In the genomic region with DNA sequence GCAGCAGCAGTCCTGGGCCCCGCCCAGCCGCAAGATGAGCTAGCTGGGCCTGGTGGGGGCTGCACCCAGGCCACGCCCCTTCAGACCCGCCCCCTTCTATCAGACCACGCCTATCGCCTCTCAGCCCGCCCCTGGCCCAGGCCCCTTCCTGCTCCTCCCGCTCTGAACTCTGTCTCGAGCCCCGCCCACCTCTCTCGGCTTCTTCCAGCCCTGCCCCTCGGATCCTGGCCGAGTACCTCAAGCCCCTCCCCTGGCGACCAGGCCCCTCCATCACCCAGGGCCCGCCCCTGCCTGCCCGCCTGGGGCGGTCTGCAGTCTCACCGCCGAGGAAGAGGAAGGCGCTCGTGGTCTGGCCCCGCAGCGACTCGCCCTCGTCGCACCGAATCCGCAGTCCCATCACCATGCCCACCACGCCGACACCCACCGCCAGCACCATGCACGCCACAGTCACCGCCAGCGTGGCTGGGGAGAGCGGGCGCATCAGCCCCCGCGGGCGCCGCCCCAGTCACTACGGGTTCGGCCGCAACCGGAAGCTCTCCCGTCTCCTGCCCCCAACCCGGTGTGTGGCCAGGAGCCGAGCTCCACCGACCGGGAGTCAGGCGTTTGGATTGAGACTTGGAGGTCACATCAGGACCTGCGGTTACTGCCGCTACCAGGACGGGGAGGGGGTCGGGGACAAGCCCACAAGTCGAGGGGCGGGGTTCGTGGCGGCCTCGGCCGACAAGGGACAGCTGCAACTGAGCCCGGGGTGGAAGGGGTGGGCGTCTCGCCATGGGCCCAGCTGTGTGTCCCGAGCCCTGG, we compare ENCODE assay signal across 2 cellular contexts.
TF ChIP-seq lines count a peak whose summit lies in the region.

No MANE protein-coding gene starts in this region.

TF ChIP-seq in HEK293, 187 proteins besides CTCF, POLR2A, EP300 and RAD21 (continued from another document and continues in another):
- TF ChIP-seq ZNF404 (tag by site-specific recombination; IDR thresholded peaks at IDR 0.05) (no peak), ZBTB20 (tag by site-specific recombination; IDR thresholded peaks at IDR 0.05) (peak; percentile 72), ZFP3 (tag by site-specific recombination; IDR thresholded peaks at IDR 0.05; ENCODE audit: low read depth) (no peak), ZNF544 (tag by site-specific recombination; IDR thresholded peaks at IDR 0.05) (no peak), ZNF585B (tag by site-specific recombination; IDR thresholded peaks at IDR 0.05) (no peak), ZBTB8A (tag by site-specific recombination; IDR thresholded peaks at IDR 0.05) (no peak), TRIM28 (IDR thresholded peaks at IDR 0.05; ENCODE audit: borderline replicate concordance, low read length) (no peak), ZNF747 (tag by site-specific recombination; IDR thresholded peaks at IDR 0.05) (no peak), ZNF433 (tag by site-specific recombination; IDR thresholded peaks at IDR 0.05; ENCODE audit: low read depth) (no peak)
- TF ChIP-seq, protein P1, sequence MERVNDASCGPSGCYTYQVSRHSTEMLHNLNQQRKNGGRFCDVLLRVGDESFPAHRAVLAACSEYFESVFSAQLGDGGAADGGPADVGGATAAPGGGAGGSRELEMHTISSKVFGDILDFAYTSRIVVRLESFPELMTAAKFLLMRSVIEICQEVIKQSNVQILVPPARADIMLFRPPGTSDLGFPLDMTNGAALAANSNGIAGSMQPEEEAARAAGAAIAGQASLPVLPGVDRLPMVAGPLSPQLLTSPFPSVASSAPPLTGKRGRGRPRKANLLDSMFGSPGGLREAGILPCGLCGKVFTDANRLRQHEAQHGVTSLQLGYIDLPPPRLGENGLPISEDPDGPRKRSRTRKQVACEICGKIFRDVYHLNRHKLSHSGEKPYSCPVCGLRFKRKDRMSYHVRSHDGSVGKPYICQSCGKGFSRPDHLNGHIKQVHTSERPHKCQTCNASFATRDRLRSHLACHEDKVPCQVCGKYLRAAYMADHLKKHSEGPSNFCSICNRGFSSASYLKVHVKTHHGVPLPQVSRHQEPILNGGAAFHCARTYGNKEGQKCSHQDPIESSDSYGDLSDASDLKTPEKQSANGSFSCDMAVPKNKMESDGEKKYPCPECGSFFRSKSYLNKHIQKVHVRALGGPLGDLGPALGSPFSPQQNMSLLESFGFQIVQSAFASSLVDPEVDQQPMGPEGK (tag by site-specific recombination; IDR thresholded peaks at IDR 0.05): peak; percentile 96
- TF ChIP-seq, protein P2, sequence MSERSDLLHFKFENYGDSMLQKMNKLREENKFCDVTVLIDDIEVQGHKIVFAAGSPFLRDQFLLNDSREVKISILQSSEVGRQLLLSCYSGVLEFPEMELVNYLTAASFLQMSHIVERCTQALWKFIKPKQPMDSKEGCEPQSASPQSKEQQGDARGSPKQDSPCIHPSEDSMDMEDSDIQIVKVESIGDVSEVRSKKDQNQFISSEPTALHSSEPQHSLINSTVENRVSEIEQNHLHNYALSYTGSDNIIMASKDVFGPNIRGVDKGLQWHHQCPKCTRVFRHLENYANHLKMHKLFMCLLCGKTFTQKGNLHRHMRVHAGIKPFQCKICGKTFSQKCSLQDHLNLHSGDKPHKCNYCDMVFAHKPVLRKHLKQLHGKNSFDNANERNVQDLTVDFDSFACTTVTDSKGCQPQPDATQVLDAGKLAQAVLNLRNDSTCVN (tag by site-specific recombination; optimal IDR thresholded peaks at IDR 0.05): peak; percentile 70
- TF ChIP-seq, protein P3, sequence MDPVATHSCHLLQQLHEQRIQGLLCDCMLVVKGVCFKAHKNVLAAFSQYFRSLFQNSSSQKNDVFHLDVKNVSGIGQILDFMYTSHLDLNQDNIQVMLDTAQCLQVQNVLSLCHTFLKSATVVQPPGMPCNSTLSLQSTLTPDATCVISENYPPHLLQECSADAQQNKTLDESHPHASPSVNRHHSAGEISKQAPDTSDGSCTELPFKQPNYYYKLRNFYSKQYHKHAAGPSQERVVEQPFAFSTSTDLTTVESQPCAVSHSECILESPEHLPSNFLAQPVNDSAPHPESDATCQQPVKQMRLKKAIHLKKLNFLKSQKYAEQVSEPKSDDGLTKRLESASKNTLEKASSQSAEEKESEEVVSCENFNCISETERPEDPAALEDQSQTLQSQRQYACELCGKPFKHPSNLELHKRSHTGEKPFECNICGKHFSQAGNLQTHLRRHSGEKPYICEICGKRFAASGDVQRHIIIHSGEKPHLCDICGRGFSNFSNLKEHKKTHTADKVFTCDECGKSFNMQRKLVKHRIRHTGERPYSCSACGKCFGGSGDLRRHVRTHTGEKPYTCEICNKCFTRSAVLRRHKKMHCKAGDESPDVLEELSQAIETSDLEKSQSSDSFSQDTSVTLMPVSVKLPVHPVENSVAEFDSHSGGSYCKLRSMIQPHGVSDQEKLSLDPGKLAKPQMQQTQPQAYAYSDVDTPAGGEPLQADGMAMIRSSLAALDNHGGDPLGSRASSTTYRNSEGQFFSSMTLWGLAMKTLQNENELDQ (tag by site-specific recombination; IDR thresholded peaks at IDR 0.05; ENCODE audit: low read depth): no peak
- TF ChIP-seq, protein P4, sequence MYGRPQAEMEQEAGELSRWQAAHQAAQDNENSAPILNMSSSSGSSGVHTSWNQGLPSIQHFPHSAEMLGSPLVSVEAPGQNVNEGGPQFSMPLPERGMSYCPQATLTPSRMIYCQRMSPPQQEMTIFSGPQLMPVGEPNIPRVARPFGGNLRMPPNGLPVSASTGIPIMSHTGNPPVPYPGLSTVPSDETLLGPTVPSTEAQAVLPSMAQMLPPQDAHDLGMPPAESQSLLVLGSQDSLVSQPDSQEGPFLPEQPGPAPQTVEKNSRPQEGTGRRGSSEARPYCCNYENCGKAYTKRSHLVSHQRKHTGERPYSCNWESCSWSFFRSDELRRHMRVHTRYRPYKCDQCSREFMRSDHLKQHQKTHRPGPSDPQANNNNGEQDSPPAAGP (tag by site-specific recombination; IDR thresholded peaks at IDR 0.05): no peak
- TF ChIP-seq, protein P5, sequence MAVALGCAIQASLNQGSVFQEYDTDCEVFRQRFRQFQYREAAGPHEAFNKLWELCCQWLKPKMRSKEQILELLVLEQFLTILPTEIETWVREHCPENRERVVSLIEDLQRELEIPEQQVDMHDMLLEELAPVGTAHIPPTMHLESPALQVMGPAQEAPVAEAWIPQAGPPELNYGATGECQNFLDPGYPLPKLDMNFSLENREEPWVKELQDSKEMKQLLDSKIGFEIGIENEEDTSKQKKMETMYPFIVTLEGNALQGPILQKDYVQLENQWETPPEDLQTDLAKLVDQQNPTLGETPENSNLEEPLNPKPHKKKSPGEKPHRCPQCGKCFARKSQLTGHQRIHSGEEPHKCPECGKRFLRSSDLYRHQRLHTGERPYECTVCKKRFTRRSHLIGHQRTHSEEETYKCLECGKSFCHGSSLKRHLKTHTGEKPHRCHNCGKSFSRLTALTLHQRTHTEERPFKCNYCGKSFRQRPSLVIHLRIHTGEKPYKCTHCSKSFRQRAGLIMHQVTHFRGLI (tag by site-specific recombination; IDR thresholded peaks at IDR 0.05): peak; percentile 79

TF ChIP-seq in K562, 482 proteins besides CTCF, POLR2A, EP300 and RAD21 (continued from another document and continues in another):
- TF ChIP-seq, protein P6, sequence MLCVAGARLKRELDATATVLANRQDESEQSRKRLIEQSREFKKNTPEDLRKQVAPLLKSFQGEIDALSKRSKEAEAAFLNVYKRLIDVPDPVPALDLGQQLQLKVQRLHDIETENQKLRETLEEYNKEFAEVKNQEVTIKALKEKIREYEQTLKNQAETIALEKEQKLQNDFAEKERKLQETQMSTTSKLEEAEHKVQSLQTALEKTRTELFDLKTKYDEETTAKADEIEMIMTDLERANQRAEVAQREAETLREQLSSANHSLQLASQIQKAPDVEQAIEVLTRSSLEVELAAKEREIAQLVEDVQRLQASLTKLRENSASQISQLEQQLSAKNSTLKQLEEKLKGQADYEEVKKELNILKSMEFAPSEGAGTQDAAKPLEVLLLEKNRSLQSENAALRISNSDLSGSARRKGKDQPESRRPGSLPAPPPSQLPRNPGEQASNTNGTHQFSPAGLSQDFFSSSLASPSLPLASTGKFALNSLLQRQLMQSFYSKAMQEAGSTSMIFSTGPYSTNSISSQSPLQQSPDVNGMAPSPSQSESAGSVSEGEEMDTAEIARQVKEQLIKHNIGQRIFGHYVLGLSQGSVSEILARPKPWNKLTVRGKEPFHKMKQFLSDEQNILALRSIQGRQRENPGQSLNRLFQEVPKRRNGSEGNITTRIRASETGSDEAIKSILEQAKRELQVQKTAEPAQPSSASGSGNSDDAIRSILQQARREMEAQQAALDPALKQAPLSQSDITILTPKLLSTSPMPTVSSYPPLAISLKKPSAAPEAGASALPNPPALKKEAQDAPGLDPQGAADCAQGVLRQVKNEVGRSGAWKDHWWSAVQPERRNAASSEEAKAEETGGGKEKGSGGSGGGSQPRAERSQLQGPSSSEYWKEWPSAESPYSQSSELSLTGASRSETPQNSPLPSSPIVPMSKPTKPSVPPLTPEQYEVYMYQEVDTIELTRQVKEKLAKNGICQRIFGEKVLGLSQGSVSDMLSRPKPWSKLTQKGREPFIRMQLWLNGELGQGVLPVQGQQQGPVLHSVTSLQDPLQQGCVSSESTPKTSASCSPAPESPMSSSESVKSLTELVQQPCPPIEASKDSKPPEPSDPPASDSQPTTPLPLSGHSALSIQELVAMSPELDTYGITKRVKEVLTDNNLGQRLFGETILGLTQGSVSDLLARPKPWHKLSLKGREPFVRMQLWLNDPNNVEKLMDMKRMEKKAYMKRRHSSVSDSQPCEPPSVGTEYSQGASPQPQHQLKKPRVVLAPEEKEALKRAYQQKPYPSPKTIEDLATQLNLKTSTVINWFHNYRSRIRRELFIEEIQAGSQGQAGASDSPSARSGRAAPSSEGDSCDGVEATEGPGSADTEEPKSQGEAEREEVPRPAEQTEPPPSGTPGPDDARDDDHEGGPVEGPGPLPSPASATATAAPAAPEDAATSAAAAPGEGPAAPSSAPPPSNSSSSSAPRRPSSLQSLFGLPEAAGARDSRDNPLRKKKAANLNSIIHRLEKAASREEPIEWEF (CRISPR knock-in tag; IDR thresholded peaks at IDR 0.05): no peak
- TF ChIP-seq TAL1 (IDR thresholded peaks at IDR 0.05) (no peak), ZNF3 (CRISPR knock-in tag; IDR thresholded peaks at IDR 0.05) (no peak), NFATC3 (IDR thresholded peaks at IDR 0.05) (no peak), SREBF2 (CRISPR knock-in tag; IDR thresholded peaks at IDR 0.05) (no peak), ZNF717 (CRISPR knock-in tag; IDR thresholded peaks at IDR 0.05) (no peak), OTX1 (CRISPR knock-in tag; IDR thresholded peaks at IDR 0.05) (no peak), MEIS2 (IDR thresholded peaks at IDR 0.05; ENCODE audit: partially characterized antibody) (peak; percentile 15)
- TF ChIP-seq, protein P7, sequence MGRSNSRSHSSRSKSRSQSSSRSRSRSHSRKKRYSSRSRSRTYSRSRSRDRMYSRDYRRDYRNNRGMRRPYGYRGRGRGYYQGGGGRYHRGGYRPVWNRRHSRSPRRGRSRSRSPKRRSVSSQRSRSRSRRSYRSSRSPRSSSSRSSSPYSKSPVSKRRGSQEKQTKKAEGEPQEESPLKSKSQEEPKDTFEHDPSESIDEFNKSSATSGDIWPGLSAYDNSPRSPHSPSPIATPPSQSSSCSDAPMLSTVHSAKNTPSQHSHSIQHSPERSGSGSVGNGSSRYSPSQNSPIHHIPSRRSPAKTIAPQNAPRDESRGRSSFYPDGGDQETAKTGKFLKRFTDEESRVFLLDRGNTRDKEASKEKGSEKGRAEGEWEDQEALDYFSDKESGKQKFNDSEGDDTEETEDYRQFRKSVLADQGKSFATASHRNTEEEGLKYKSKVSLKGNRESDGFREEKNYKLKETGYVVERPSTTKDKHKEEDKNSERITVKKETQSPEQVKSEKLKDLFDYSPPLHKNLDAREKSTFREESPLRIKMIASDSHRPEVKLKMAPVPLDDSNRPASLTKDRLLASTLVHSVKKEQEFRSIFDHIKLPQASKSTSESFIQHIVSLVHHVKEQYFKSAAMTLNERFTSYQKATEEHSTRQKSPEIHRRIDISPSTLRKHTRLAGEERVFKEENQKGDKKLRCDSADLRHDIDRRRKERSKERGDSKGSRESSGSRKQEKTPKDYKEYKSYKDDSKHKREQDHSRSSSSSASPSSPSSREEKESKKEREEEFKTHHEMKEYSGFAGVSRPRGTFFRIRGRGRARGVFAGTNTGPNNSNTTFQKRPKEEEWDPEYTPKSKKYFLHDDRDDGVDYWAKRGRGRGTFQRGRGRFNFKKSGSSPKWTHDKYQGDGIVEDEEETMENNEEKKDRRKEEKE (IDR thresholded peaks at IDR 0.05; ENCODE audit: borderline replicate concordance in 1 of 2, control insufficient read depth in 1 of 2, low read depth in 2 of 2, low read length in 1 of 2): no peak
- TF ChIP-seq, protein P8, sequence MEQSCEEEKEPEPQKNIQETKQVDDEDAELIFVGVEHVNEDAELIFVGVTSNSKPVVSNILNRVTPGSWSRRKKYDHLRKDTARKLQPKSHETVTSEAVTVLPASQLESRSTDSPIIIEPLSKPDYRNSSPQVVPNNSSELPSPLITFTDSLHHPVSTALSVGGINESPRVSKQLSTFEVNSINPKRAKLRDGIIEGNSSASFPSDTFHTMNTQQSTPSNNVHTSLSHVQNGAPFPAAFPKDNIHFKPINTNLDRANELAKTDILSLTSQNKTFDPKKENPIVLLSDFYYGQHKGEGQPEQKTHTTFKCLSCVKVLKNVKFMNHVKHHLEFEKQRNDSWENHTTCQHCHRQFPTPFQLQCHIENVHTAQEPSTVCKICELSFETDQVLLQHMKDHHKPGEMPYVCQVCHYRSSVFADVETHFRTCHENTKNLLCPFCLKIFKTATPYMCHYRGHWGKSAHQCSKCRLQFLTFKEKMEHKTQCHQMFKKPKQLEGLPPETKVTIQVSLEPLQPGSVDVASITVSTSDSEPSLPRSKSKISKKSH (CRISPR knock-in tag; IDR thresholded peaks at IDR 0.05): no peak
- TF ChIP-seq, protein P9, sequence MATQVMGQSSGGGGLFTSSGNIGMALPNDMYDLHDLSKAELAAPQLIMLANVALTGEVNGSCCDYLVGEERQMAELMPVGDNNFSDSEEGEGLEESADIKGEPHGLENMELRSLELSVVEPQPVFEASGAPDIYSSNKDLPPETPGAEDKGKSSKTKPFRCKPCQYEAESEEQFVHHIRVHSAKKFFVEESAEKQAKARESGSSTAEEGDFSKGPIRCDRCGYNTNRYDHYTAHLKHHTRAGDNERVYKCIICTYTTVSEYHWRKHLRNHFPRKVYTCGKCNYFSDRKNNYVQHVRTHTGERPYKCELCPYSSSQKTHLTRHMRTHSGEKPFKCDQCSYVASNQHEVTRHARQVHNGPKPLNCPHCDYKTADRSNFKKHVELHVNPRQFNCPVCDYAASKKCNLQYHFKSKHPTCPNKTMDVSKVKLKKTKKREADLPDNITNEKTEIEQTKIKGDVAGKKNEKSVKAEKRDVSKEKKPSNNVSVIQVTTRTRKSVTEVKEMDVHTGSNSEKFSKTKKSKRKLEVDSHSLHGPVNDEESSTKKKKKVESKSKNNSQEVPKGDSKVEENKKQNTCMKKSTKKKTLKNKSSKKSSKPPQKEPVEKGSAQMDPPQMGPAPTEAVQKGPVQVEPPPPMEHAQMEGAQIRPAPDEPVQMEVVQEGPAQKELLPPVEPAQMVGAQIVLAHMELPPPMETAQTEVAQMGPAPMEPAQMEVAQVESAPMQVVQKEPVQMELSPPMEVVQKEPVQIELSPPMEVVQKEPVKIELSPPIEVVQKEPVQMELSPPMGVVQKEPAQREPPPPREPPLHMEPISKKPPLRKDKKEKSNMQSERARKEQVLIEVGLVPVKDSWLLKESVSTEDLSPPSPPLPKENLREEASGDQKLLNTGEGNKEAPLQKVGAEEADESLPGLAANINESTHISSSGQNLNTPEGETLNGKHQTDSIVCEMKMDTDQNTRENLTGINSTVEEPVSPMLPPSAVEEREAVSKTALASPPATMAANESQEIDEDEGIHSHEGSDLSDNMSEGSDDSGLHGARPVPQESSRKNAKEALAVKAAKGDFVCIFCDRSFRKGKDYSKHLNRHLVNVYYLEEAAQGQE (CRISPR knock-in tag; IDR thresholded peaks at IDR 0.05; ENCODE audit: low read depth): no peak
- TF ChIP-seq, protein P10, sequence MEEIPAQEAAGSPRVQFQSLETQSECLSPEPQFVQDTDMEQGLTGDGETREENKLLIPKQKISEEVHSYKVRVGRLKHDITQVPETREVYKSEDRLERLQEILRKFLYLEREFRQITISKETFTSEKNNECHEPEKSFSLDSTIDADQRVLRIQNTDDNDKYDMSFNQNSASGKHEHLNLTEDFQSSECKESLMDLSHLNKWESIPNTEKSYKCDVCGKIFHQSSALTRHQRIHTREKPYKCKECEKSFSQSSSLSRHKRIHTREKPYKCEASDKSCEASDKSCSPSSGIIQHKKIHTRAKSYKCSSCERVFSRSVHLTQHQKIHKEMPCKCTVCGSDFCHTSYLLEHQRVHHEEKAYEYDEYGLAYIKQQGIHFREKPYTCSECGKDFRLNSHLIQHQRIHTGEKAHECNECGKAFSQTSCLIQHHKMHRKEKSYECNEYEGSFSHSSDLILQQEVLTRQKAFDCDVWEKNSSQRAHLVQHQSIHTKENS (CRISPR knock-in tag; IDR thresholded peaks at IDR 0.05): no peak
